ENCODE assay signal across 10 cellular contexts in the genomic region with DNA sequence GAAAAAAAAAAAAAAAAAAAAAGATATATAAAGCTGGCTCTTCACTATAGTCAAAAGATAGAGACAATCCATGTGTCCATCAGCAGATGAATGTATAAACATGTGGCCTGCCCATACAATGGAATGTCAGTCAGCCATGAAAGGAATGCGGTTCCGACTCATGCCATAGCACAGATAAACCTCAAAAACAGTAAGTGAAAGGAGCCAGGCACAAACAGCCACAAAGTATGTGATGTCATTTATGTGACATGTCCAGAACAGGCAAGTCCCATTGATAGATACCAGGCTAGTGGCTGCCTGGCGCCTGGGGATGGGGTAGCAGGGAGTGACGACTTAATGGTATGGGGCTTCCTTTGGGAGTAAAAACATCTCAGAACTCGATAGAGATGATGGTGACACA.
DNase-seq lines count a peak whose midpoint lies in the region; ATAC-seq and TF ChIP-seq lines count a peak whose summit lies in the region.
"Had no signal": no experiment of that assay in that cellular context is flagged by ENCODE, and none has a peak within 500 bp of the region (broad histone marks: within the 10 kb centered on the region; RNA-seq: fewer than 3 reads in every experiment).

No MANE protein-coding gene starts in this region.

- H3K36me3 Mint-ChIP-seq in neural progenitor cell = peaks cover 3% of the 10 kb centered on the region

- ATAC-seq in RWPE2 (ENCODE audit: low read depth) (peak; percentile 28; the same call in 2 of the 3 replicates), HG03460 (IDR thresholded peaks at IDR 0.05; ENCODE audit: unreplicated experiment) (no peak), HG03342 (IDR thresholded peaks at IDR 0.05; ENCODE audit: unreplicated experiment) (no peak)
- ATAC-seq: stimulated activated naive CD8-positive, alpha-beta T cell treated with anti-CD3 and anti-CD28 coated beads, Interleukin-15, amount 100 ng/mL, for 72 hours had no signal

- peaks cover 30% of the 10 kb centered on the region for H3K79me2 ChIP-seq in neural progenitor cell (ENCODE audit: low read depth)
- no peaks in the 10 kb centered on the region for H3K79me2 ChIP-seq in Karpas-422 (ENCODE audit: low read length)

- H3K9me3 ChIP-seq in RWPE2 (ENCODE audit: severe bottlenecking) (no peaks in the 10 kb centered on the region), neural progenitor cell (ENCODE audit: low read depth) (no peaks in the 10 kb centered on the region), Karpas-422 (ENCODE audit: low read length) (no peaks in the 10 kb centered on the region)

- peaks cover 8% of the 10 kb centered on the region for H3K27me3 Mint-ChIP-seq in neural progenitor cell (ENCODE audit: insufficient read depth, low read depth)
- H3K27me3 Mint-ChIP-seq: stimulated activated naive CD8-positive, alpha-beta T cell treated with anti-CD3 and anti-CD28 coated beads, Interleukin-15, amount 100 ng/mL, for 72 hours had no signal

- peak overlapping the region; percentile 77 for H3K27ac ChIP-seq in RWPE2 (ENCODE audit: poor library complexity, severe bottlenecking)
- H3K27ac ChIP-seq in neural progenitor cell = no peak overlapping the region
- no peak overlapping the region for H3K27ac ChIP-seq in Karpas-422 (ENCODE audit: low read length)

- peaks cover 41% of the 10 kb centered on the region for H3K4me1 Mint-ChIP-seq in neural progenitor cell

- TF ChIP-seq CTCF in RWPE2 (IDR thresholded peaks at IDR 0.05; ENCODE audit: poor library complexity, severe bottlenecking) (no peak), epithelial cell of esophagus (IDR thresholded peaks at IDR 0.05; ENCODE audit: insufficient read depth, low read depth, low read length, missing control alignments) (no peak), neural progenitor cell (IDR thresholded peaks at IDR 0.05) (no peak)

- H3K4me3 Mint-ChIP-seq in neural progenitor cell = no peak overlapping the region
- H3K4me3 Mint-ChIP-seq: stimulated activated naive CD8-positive, alpha-beta T cell treated with anti-CD3 and anti-CD28 coated beads, Interleukin-15, amount 100 ng/mL, for 72 hours had no signal

- no peaks in the 10 kb centered on the region for H3F3A ChIP-seq in neural progenitor cell (ENCODE audit: low read depth)

- H2AFZ ChIP-seq in neural progenitor cell (replicated peaks) = no peak overlapping the region
- no peak overlapping the region for H2AFZ ChIP-seq in Karpas-422 (ENCODE audit: low read length)

- H3K9ac ChIP-seq in neural progenitor cell (no peak overlapping the region), Karpas-422 (ENCODE audit: low read length) (no peak overlapping the region)

- H3K9me3 Mint-ChIP-seq in neural progenitor cell = no peaks in the 10 kb centered on the region
- H3K9me3 Mint-ChIP-seq: stimulated activated naive CD8-positive, alpha-beta T cell treated with anti-CD3 and anti-CD28 coated beads, Interleukin-15, amount 100 ng/mL, for 72 hours had no signal

- H3K4me1 ChIP-seq in RWPE2 (ENCODE audit: insufficient read depth, poor library complexity, severe bottlenecking) (peaks cover 51% of the 10 kb centered on the region), neural progenitor cell (no peaks in the 10 kb centered on the region), Karpas-422 (ENCODE audit: low read length) (no peaks in the 10 kb centered on the region)

- H3K4me2 ChIP-seq in neural progenitor cell = no peak overlapping the region
- no peak overlapping the region for H3K4me2 ChIP-seq in Karpas-422 (ENCODE audit: low read depth, low read length, poor library complexity, severe bottlenecking)

- H4K20me1 ChIP-seq in neural progenitor cell (ENCODE audit: low read depth) (peaks cover 34% of the 10 kb centered on the region), Karpas-422 (ENCODE audit: insufficient read depth, low read depth, low read length) (peaks cover 21% of the 10 kb centered on the region; the same call in 1 of the 2 replicates)

- H3K27ac Mint-ChIP-seq in neural progenitor cell = peak overlapping the region; percentile 38
- H3K27ac Mint-ChIP-seq: stimulated activated naive CD8-positive, alpha-beta T cell treated with anti-CD3 and anti-CD28 coated beads, Interleukin-15, amount 100 ng/mL, for 72 hours had no signal

- DNase-seq in Daoy (ENCODE audit: low read depth) (peak; percentile 80), RWPE2 (ENCODE audit: low spot score) (no peak), epithelial cell of esophagus (ENCODE audit: low read depth) (peak; percentile 77), neural progenitor cell (ENCODE audit: low spot score) (peak; percentile 35), Karpas-422 (no peak)
- DNase-seq in activated naive CD4-positive, alpha-beta T cell (lab: John Stamatoyannopoulos, UW) = no peak
- DNase-seq: small intestine; stimulated activated naive CD8-positive, alpha-beta T cell treated with anti-CD3 and anti-CD28 coated beads, Interleukin-15, amount 100 ng/mL, for 72 hours had no signal

- no peaks in the 10 kb centered on the region for H3K9me2 ChIP-seq in Karpas-422 (replicated peaks; ENCODE audit: insufficient read depth, low read length)

- H3K27me3 ChIP-seq in RWPE2 (ENCODE audit: insufficient read depth, poor library complexity, severe bottlenecking) = no peaks in the 10 kb centered on the region
- H3K27me3 ChIP-seq in neural progenitor cell = no peaks in the 10 kb centered on the region
- H3K27me3 ChIP-seq in Karpas-422 (ENCODE audit: low read length) = no peaks in the 10 kb centered on the region

- H3K36me3 ChIP-seq in RWPE2 (ENCODE audit: low read depth) (peaks cover under 1% of the 10 kb centered on the region; the same call in 1 of the 2 replicates), neural progenitor cell (no peaks in the 10 kb centered on the region), Karpas-422 (ENCODE audit: insufficient read depth, low read length) (no peaks in the 10 kb centered on the region)

- no peak overlapping the region for H3K4me3 ChIP-seq in RWPE2 (ENCODE audit: severe bottlenecking)
- no peak overlapping the region for H3K4me3 ChIP-seq in epithelial cell of esophagus (ENCODE audit: low read length)
- H3K4me3 ChIP-seq in neural progenitor cell = no peak overlapping the region
- H3K4me3 ChIP-seq in Karpas-422 (ENCODE audit: low read length) = no peak overlapping the region

Comparison
In these comparisons a context has a peak if more than half of its experiments do, and no peak if none do; other contexts are left out.
1. DNase-seq: peak in Daoy (single experiment), epithelial cell of esophagus (single experiment) and neural progenitor cell (single experiment); none in RWPE2 (single experiment), activated naive CD4-positive, alpha-beta T cell (0 of 4) and Karpas-422 (single experiment).